In genomic region chr16:10984509-10984908, GRCh38 we compare ENCODE assay signal across 14 cellular contexts. TPM values are rescaled to one million over a fixed set of nuclear protein-coding genes. Genes with fewer than 3 reads are reported as not detected.
DNase-seq lines count a peak whose midpoint lies in the region; ATAC-seq and TF ChIP-seq lines count a peak whose summit lies in the region.
"Had no signal": no experiment of that assay in that cellular context is flagged by ENCODE, and none has a peak within 500 bp of the region (broad histone marks: within the 10 kb centered on the region; RNA-seq: fewer than 3 reads in every experiment).

No MANE protein-coding gene starts in this region.

- no peak for TF ChIP-seq CTCF in mesothelial cell of epicardium (IDR thresholded peaks at IDR 0.05; ENCODE audit: unreplicated experiment)

- H3K4me1 Mint-ChIP-seq in stimulated activated naive CD8-positive, alpha-beta T cell treated with anti-CD3 and anti-CD28 coated beads, Interleukin-15, Interleukin-2, amounts not matched to agents 100 ng/mL and 50 ng/mL, for 24 hours (ENCODE audit: low read depth) = peaks cover 56% of the 10 kb centered on the region
- H3K4me1 Mint-ChIP-seq in stimulated activated naive CD8-positive, alpha-beta T cell treated with anti-CD3 and anti-CD28 coated beads, Interleukin-15, amount 100 ng/mL, for 72 hours = peaks cover 41% of the 10 kb centered on the region
- peaks cover 22% of the 10 kb centered on the region for H3K4me1 Mint-ChIP-seq in mesothelial cell of epicardium

- no peak overlapping the region for H3K4me3 Mint-ChIP-seq in stimulated activated naive CD8-positive, alpha-beta T cell treated with anti-CD3 and anti-CD28 coated beads, Interleukin-15, Interleukin-2, amounts not matched to agents 100 ng/mL and 50 ng/mL, for 24 hours
- H3K4me3 Mint-ChIP-seq in stimulated activated naive CD8-positive, alpha-beta T cell treated with anti-CD3 and anti-CD28 coated beads, Interleukin-15, amount 100 ng/mL, for 72 hours = no peak overlapping the region
- no peak overlapping the region for H3K4me3 Mint-ChIP-seq in mesothelial cell of epicardium

- H3K9me3 Mint-ChIP-seq in stimulated activated naive CD8-positive, alpha-beta T cell treated with anti-CD3 and anti-CD28 coated beads, Interleukin-15, Interleukin-2, amounts not matched to agents 100 ng/mL and 50 ng/mL, for 24 hours = no peaks in the 10 kb centered on the region
- no peaks in the 10 kb centered on the region for H3K9me3 Mint-ChIP-seq in stimulated activated naive CD8-positive, alpha-beta T cell treated with anti-CD3 and anti-CD28 coated beads, Interleukin-15, amount 100 ng/mL, for 72 hours
- no peaks in the 10 kb centered on the region for H3K9me3 Mint-ChIP-seq in mesothelial cell of epicardium

- peak overlapping the region; percentile 19 for H3K27ac Mint-ChIP-seq in stimulated activated naive CD8-positive, alpha-beta T cell treated with anti-CD3 and anti-CD28 coated beads, Interleukin-15, Interleukin-2, amounts not matched to agents 100 ng/mL and 50 ng/mL, for 24 hours
- H3K27ac Mint-ChIP-seq in stimulated activated naive CD8-positive, alpha-beta T cell treated with anti-CD3 and anti-CD28 coated beads, Interleukin-15, amount 100 ng/mL, for 72 hours = peak overlapping the region in 1 of 2 donors; percentile 78
- no peak overlapping the region for H3K27ac Mint-ChIP-seq in mesothelial cell of epicardium

- DNase-seq in stimulated activated naive CD8-positive, alpha-beta T cell treated with anti-CD3 and anti-CD28 coated beads, Interleukin-15, amount 100 ng/mL, for 72 hours = no peak
- DNase-seq in RKO (ENCODE audit: low spot score) (peak; percentile 26), fibroblast of gingiva (ENCODE audit: low read depth) (peak; percentile 23), globus pallidus (ENCODE audit: low spot score) (no peak), mesothelial cell of epicardium (ENCODE audit: low spot score in 2 of 2, unreplicated experiment in 2 of 2) (no peak)
- DNase-seq in activated CD4-positive, CD25-positive, alpha-beta regulatory T cell (lab: John Stamatoyannopoulos, UW) = no peak
- DNase-seq in stimulated activated CD4-positive, alpha-beta T cell treated with anti-CD3 and anti-CD28 coated beads, Interleukin-2, amount 100 ng/mL, for 24 hours = no peak
- DNase-seq: aorta; NCI-H2029; NCI-H774; SHP77 treated with DMSO at 0.1 percent for 48 hours; stimulated activated CD4-positive, alpha-beta T cell treated with anti-CD3 and anti-CD28 coated beads, Interleukin-2, amount 100 ng/mL, for 48 hours; uterus had no signal

- H3K27me3 Mint-ChIP-seq in stimulated activated naive CD8-positive, alpha-beta T cell treated with anti-CD3 and anti-CD28 coated beads, Interleukin-15, Interleukin-2, amounts not matched to agents 100 ng/mL and 50 ng/mL, for 24 hours = no peaks in the 10 kb centered on the region
- H3K27me3 Mint-ChIP-seq in stimulated activated naive CD8-positive, alpha-beta T cell treated with anti-CD3 and anti-CD28 coated beads, Interleukin-15, amount 100 ng/mL, for 72 hours = no peaks in the 10 kb centered on the region
- H3K27me3 Mint-ChIP-seq in mesothelial cell of epicardium (ENCODE audit: low read depth) = no peaks in the 10 kb centered on the region

- no peak for ATAC-seq in stimulated activated naive CD8-positive, alpha-beta T cell treated with anti-CD3 and anti-CD28 coated beads, Interleukin-15, amount 100 ng/mL, for 72 hours

- peaks cover 45% of the 10 kb centered on the region for H3K36me3 Mint-ChIP-seq in stimulated activated naive CD8-positive, alpha-beta T cell treated with anti-CD3 and anti-CD28 coated beads, Interleukin-15, Interleukin-2, amounts not matched to agents 100 ng/mL and 50 ng/mL, for 24 hours (ENCODE audit: low read depth)
- H3K36me3 Mint-ChIP-seq in mesothelial cell of epicardium = peaks cover 19% of the 10 kb centered on the region

RNA-seq across cellular contexts. Expression of gene CLEC16A, which starts 40.1 kb away (rescaled TPM):
- 40.5 to 44.9 TPM (median 43.3 TPM) in 3 replicates for total RNA-seq in mesothelial cell of epicardium

RNA-seq across cellular contexts. Expression of gene DEXI, which starts 42.2 kb away (rescaled TPM):
- 31.2 to 33.0 TPM (median 31.5 TPM) in 3 replicates for total RNA-seq in mesothelial cell of epicardium

Comparison
In these comparisons a context has a peak if more than half of its experiments do, and no peak if none do; other contexts are left out.
1. DNase-seq: peak in RKO (single experiment) and fibroblast of gingiva (single experiment); none in stimulated activated naive CD8-positive, alpha-beta T cell treated with anti-CD3 and anti-CD28 coated beads, Interleukin-15, amount 100 ng/mL, for 72 hours (0 of 2), globus pallidus (single experiment), mesothelial cell of epicardium (0 of 2), activated CD4-positive, CD25-positive, alpha-beta regulatory T cell (0 of 4) and stimulated activated CD4-positive, alpha-beta T cell treated with anti-CD3 and anti-CD28 coated beads, Interleukin-2, amount 100 ng/mL, for 24 hours (0 of 2).